Comparison of ENCODE assay signal across 14 cellular contexts in the genomic region with DNA sequence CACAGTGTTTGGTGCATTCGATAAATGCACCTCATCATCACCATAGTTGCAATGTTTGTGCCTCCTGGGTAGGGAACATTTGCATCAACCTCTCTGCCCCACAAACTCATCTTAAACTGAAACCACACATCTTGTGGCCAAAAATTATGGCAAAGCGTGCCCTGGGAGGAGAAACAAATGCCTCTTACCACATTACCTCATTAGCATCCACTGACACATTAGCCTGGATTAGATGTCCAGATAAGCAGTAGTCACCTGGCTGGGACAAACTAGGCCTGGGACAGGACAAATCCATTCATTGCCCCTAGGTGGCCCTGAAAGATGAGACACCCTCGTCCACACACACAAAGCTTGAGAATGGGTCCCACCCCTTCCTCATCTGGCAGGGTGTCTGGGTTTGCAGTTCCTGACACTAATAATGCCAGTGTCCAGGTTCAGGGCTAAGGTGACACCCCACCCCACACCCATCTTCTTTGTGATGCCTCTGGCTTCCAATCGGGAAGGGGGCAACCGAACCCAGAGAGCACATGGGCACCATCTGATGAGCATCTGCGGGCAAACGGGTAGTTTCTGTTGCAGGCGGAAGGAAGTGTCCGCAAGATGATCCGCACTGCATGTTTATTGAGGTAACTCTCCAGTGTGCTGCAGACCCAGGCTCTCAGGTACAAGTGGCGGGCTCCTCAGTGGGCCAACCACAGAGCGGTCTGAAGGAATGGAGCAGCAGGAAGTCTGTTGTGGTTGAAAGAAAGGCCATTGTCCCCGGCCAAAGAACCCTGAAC. TPM values are rescaled to one million over a fixed set of nuclear protein-coding genes. Genes with fewer than 3 reads are reported as not detected.
DNase-seq lines count a peak whose midpoint lies in the region; FAIRE-seq and TF ChIP-seq lines count a peak whose summit lies in the region.
"Had no signal": no experiment of that assay in that cellular context is flagged by ENCODE, and none has a peak within 500 bp of the region (broad histone marks: within the 10 kb centered on the region; RNA-seq: fewer than 3 reads in every experiment).

No MANE protein-coding gene starts in this region.

- H3K36me3 ChIP-seq in H1 (ENCODE audit: control insufficient read depth in 2 of 4, insufficient read depth in 4 of 4, low read length in 3 of 4) (no peaks in the 10 kb centered on the region), sigmoid colon (no peaks in the 10 kb centered on the region)
- H3K36me3 ChIP-seq: vagina had no signal

- H3K23ac ChIP-seq in H1 (ENCODE audit: insufficient read length) = no peak overlapping the region

- H4K8ac ChIP-seq in H1 (ENCODE audit: extremely low read depth, insufficient read depth, low read length) = no peak overlapping the region

- POLR2A ChIA-PET in H1 (lab: Charles Lee; ENCODE audit: partially characterized antibody) = interaction anchor here (0.5 to 1.0 kb wide), 4 partner anchors 13 to 162 kb away, joined by 3 to 4 read pairs (median 3); no protein-coding TSS in a partner anchor

- peak overlapping the region; percentile 51; the same call in 1 of the 2 replicates for H2BK12ac ChIP-seq in H1 (ENCODE audit: low read depth, low read length)

- no peak overlapping the region for H2BK20ac ChIP-seq in H1 (ENCODE audit: low read length)

- H3K14ac ChIP-seq in H1 (ENCODE audit: insufficient read length) = no peak overlapping the region

- no peak overlapping the region for H2BK15ac ChIP-seq in H1 (ENCODE audit: low read length)

- H4K20me1 ChIP-seq in H1 (replicated peaks in 1 of 2; ENCODE audit: control insufficient read depth in 1 of 2, insufficient read depth in 2 of 2, low read length in 2 of 2) = peaks cover 0 to 3% of the 10 kb centered on the region in 2 experiments

- peaks cover 0 to 88% of the 10 kb centered on the region in 2 experiments; a peak in 3 of 4 replicates for H3K79me2 ChIP-seq in H1 (ENCODE audit: control insufficient read depth in 1 of 2, insufficient read depth in 2 of 2, low read length in 2 of 2)

- no peak for TF ChIP-seq EP300 in H1 (IDR thresholded peaks at IDR 0.05; ENCODE audit: borderline replicate concordance in 1 of 2, low read depth in 2 of 2, low read length in 2 of 2)
- no peak for TF ChIP-seq EP300 in sigmoid colon (IDR thresholded peaks at IDR 0.05)

- no peak overlapping the region for H4K91ac ChIP-seq in H1 (replicated peaks; ENCODE audit: insufficient read length, low read length)

- H3K4me3 Mint-ChIP-seq in CD14-positive monocyte = peak overlapping the region; percentile 77 to 86

- no peak overlapping the region for H2BK120ac ChIP-seq in H1 (replicated peaks; ENCODE audit: low read depth, low read length)

- no peak overlapping the region for H2BK5ac ChIP-seq in H1 (ENCODE audit: low read depth, low read length)

- H3K4me1 Mint-ChIP-seq in CD14-positive monocyte = peaks cover 54% of the 10 kb centered on the region

- H2AK5ac ChIP-seq in H1 (ENCODE audit: low read depth, low read length) = no peak overlapping the region

- H3K9me3 Mint-ChIP-seq in CD14-positive monocyte = no peaks in the 10 kb centered on the region

- H3K18ac ChIP-seq in H1 (ENCODE audit: extremely low read depth, low read length) = peak overlapping the region; percentile 84; the same call in 1 of the 2 replicates

- no peak overlapping the region for H3K9ac ChIP-seq in H1 (replicated peaks in 1 of 4; ENCODE audit: extremely low read depth in 1 of 4, low read depth in 3 of 4, low read length in 3 of 4)

- no peak for TF ChIP-seq POLR2A in GM12892 (IDR thresholded peaks at IDR 0.05; ENCODE audit: low read depth, low read length)
- no peak for TF ChIP-seq POLR2A in NB4 (IDR thresholded peaks at IDR 0.05; ENCODE audit: extremely low read depth, insufficient read length)
- no peak for TF ChIP-seq POLR2A in H1 (IDR thresholded peaks at IDR 0.05; ENCODE audit: control extremely low read depth in 1 of 2, low read depth in 2 of 2, low read length in 2 of 2)
- no peak for TF ChIP-seq POLR2A in sigmoid colon (IDR thresholded peaks at IDR 0.05)

- CTCF ChIA-PET in H1 (lab: Charles Lee; ENCODE audit: partially characterized antibody) = interaction anchor here (0.6 to 1.9 kb wide), 4 partner anchors 12 to 585 kb away, joined by 3 to 4 read pairs (median 3); no protein-coding TSS in a partner anchor

- H3K27me3 Mint-ChIP-seq in CD14-positive monocyte (ENCODE audit: low read depth in 3 of 3) = no peaks in the 10 kb centered on the region

- H3K79me1 ChIP-seq in H1 (ENCODE audit: low read depth, low read length) = peaks cover 19% of the 10 kb centered on the region

- no peak overlapping the region for H3K4ac ChIP-seq in H1 (replicated peaks; ENCODE audit: insufficient read length, low read depth, low read length)

- no peak overlapping the region for H2AFZ ChIP-seq in H1 (ENCODE audit: low read length)

- TF ChIP-seq CTCF in CD14-positive monocyte (IDR thresholded peaks at IDR 0.05) (peak; percentile 58), NB4 (IDR thresholded peaks at IDR 0.05; ENCODE audit: low read depth, low read length) (no peak), H1 (IDR thresholded peaks at IDR 0.05; ENCODE audit: control extremely low read depth in 1 of 3, insufficient read depth in 1 of 3, low read depth in 1 of 3, low read length in 3 of 3) (peak in 1 of 3 experiments; percentile 31; a peak in 1 of 4 replicates), sigmoid colon (IDR thresholded peaks at IDR 0.05) (no peak)

- peak; percentile 81 for FAIRE-seq in GM12892 (lab: Jason Lieb, UNC)
- no peak for FAIRE-seq in H1 (lab: Jason Lieb, UNC)
- FAIRE-seq: islet of Langerhans had no signal

- H3K27me3 ChIP-seq in H1 (replicated peaks in 1 of 4; ENCODE audit: control insufficient read depth in 3 of 4, extremely low read depth in 1 of 4, insufficient read depth in 3 of 4, low read length in 3 of 4) (no peaks in the 10 kb centered on the region), sigmoid colon (no peaks in the 10 kb centered on the region)
- H3K27me3 ChIP-seq: esophagus squamous epithelium, vagina had no signal

- no peaks in the 10 kb centered on the region; the same call in 1 of the 2 replicates for H3K23me2 ChIP-seq in H1 (ENCODE audit: low read depth, low read length)

- peak in 1 of 2 experiments; percentile 17; a peak in 1 of 4 replicates for TF ChIP-seq RAD21 in H1 (IDR thresholded peaks at IDR 0.05 in 1 of 2, conservative IDR thresholded peaks at IDR 0.05 in 1 of 2; ENCODE audit: low read depth in 2 of 2, low read length in 2 of 2)

- H3K9me3 ChIP-seq in H1 (ENCODE audit: insufficient read depth in 2 of 2, low read depth in 1 of 2, low read length in 1 of 2) = no peaks in the 10 kb centered on the region
- no peaks in the 10 kb centered on the region for H3K9me3 ChIP-seq in sigmoid colon
- H3K9me3 ChIP-seq: esophagus squamous epithelium, vagina had no signal

- no peak overlapping the region for H3K56ac ChIP-seq in H1 (replicated peaks; ENCODE audit: insufficient read length, low read depth, low read length)

- H3K4me2 ChIP-seq in H1 (ENCODE audit: insufficient read depth in 1 of 2, low read depth in 2 of 2, low read length in 2 of 2) = peak overlapping the region; percentile 23 to 41; a peak in 2 of 4 replicates

- intact Hi-C loops in CD14-positive monocyte (cut with micrococcal nuclease) = loop anchor here in 1 of 2 donors (10.0 kb wide), 1 partner anchor 47 kb away; no protein-coding TSS in a partner anchor
- intact Hi-C loops in sigmoid colon (cut with DNase I) = no loop called here

- H3K4me3 ChIP-seq in NB4 (ENCODE audit: low read depth, low read length) = peak overlapping the region; percentile 34
- H3K4me3 ChIP-seq in H1 (ENCODE audit: extremely low read depth in 1 of 4, insufficient read depth in 2 of 4, low read depth in 3 of 4, low read length in 4 of 4) = peak overlapping the region in 1 of 4 experiments; percentile 16; a peak in 2 of 8 replicates
- no peak overlapping the region for H3K4me3 ChIP-seq in sigmoid colon
- H3K4me3 ChIP-seq: esophagus squamous epithelium, vagina had no signal

- DNase-seq in CD14-positive monocyte (ENCODE audit: low spot score) (no peak), GM12892 (ENCODE audit: insufficient read length) (no peak), NB4 (ENCODE audit: low read depth) (peak; percentile 88), H1 (ENCODE audit: low read depth in 1 of 2, low spot score in 2 of 2) (no peak), sigmoid colon (no peak), NCI-H1092 treated with DMSO at 0.1 percent for 48 hours (lab: John Stamatoyannopoulos, UW) (no peak), NCI-H128 (lab: John Stamatoyannopoulos, UW; ENCODE audit: unreplicated experiment) (no peak)
- DNase-seq in stimulated activated CD4-positive, alpha-beta T cell treated with anti-CD3 and anti-CD28 coated beads, Interleukin-2, amount 100 ng/mL, for 48 hours = no peak
- DNase-seq: esophagus squamous epithelium, NCI-H2081 treated with DMSO at 0.1 percent for 48 hours had no signal

- WGBS in H1 (ENCODE audit: extremely low coverage in 1 of 2, insufficient coverage in 1 of 2, insufficient read length in 1 of 2, insufficient replicate concordance in 2 of 2, low coverage in 1 of 2, low lambda C conversion rate in 2 of 2, missing lambda C conversion rate in 1 of 2), 2 experiments = 80% methylated on average over 12 of the region's 13 CpGs; no CpG with 5 or more reads in 1 of the 2 experiments
- WGBS in sigmoid colon, 2 donors = 68 to 90% methylated on average over 13 of the region's 13 CpGs

- H4K5ac ChIP-seq in H1 (ENCODE audit: insufficient read length, low read depth, low read length) = no peak overlapping the region

- H3K27ac Mint-ChIP-seq in CD14-positive monocyte = peak overlapping the region in 5 of 7 donors; percentile 35 to 81 (median 71)

- H3K36me3 Mint-ChIP-seq in CD14-positive monocyte = peaks cover 42 to 46% of the 10 kb centered on the region in 2 donors

- H3K27ac ChIP-seq in H1 (ENCODE audit: low read depth, low read length) (no peak overlapping the region), sigmoid colon (no peak overlapping the region)
- H3K27ac ChIP-seq: C4-2B, esophagus squamous epithelium, RWPE1 had no signal

- H3K4me1 ChIP-seq in H1 (replicated peaks in 1 of 4; ENCODE audit: control insufficient read depth in 3 of 4, insufficient read depth in 4 of 4, low read length in 3 of 4) (peaks cover 3 to 34% (median 17%) of the 10 kb centered on the region in 4 experiments; a peak in 6 of 7 replicates), sigmoid colon (peaks cover 0 to 53% (median 48%) of the 10 kb centered on the region in 4 donors)

RNA-seq across cellular contexts. Expression of a gene that starts 8.6 kb away (rescaled TPM):
- polyA plus RNA-seq in CD14-positive monocyte (1 to 10 TPM in 1 of 2 donors, under 1 TPM in 1; 0.51 to 1.6 TPM), H1 (2011; rRNA removed) (6.6 and 8.5 TPM in 2 replicates), sigmoid colon (1 to 10 TPM in 2 of 3 donors, under 1 TPM in 1; 0.60 to 9.7 (median 2.1) TPM)
- 3.9 TPM for polyA plus RNA-seq in GM12892 (2012; ENCODE audit: missing spikeins)
- 22.1 and 25.4 TPM in 2 replicates for total RNA-seq in H1 (2021; fragmentation: NEBNext Ultra II Directional; extraction: Animal tissue kit (Norgen Biotek cat#: 25700))
- 7.4 TPM for polyA plus RNA-seq in H1 (2011; cell fraction: cytosol; rRNA removed)
- polyA plus RNA-seq in H1 (2011; cell fraction: nucleus; rRNA removed) = 22.6 TPM
- 7.1 to 10.2 TPM (median 9.6 TPM) in 4 replicates for polyA plus RNA-seq in H1 (2012, experiment 1 of 2)
- 3.5 TPM for polyA plus RNA-seq in H1 (2012, experiment 2 of 2)
- 10.9 TPM for polyA plus RNA-seq in H1 (2013, experiment 1 of 2)
- 11.8 TPM for polyA plus RNA-seq in H1 (2013, experiment 2 of 2)
- 40.6 and 63.3 TPM in 2 replicates for polyA minus RNA-seq in H1 (2011; rRNA and poly(A)+ RNA removed)
- 26.4 TPM for polyA minus RNA-seq in H1 (2011; cell fraction: cytosol; rRNA and poly(A)+ RNA removed)
- 40.7 TPM for polyA minus RNA-seq in H1 (2011; cell fraction: nucleus; rRNA and poly(A)+ RNA removed)
- total RNA-seq in sigmoid colon = 10 to 100 TPM; 23.0 to 33.2 (median 30.0) TPM
